In genomic region chr1:158520021-158520420, GRCh38 we compare ENCODE assay signal across 39 cellular contexts. TPM values are rescaled to one million over a fixed set of nuclear protein-coding genes. Genes with fewer than 3 reads are reported as not detected.
"Had no signal": no experiment of that assay in that cellular context is flagged by ENCODE, and none has a peak within 500 bp of the region (broad histone marks: within the 10 kb centered on the region; RNA-seq: fewer than 3 reads in every experiment).

No MANE protein-coding gene starts in this region.

- H3K4me3 Mint-ChIP-seq: activated CD4-positive, alpha-beta memory T cell treated with anti-CD3 and anti-CD28 coated beads, Interleukin-2, amount 10 ng/mL, durations not matched to agents 7 days and 5 days; activated CD4-positive, alpha-beta T cell treated with anti-CD3 and anti-CD28 coated beads for 36 hours; activated CD4-positive, alpha-beta T cell treated with anti-CD3 and anti-CD28 coated beads, Interleukin-2, amount 10 ng/mL, durations not matched to agents 7 days and 5 days; activated CD8-positive, alpha-beta memory T cell treated with anti-CD3 and anti-CD28 coated beads, Interleukin-2, amount 10 ng/mL, durations not matched to agents 7 days and 5 days; activated CD8-positive, alpha-beta T cell treated with anti-CD3 and anti-CD28 coated beads, Interleukin-2, amount 10 ng/mL, durations not matched to agents 7 days and 5 days; activated naive CD4-positive, alpha-beta T cell treated with anti-CD3 and anti-CD28 coated beads, Interleukin-2, amount 10 ng/mL, durations not matched to agents 7 days and 5 days; activated naive CD4-positive, alpha-beta T cell treated with anti-CD3 and anti-CD28 coated beads, Interleukin-2, amount 50 U/mL, for 24 hours; activated naive CD8-positive, alpha-beta T cell; activated naive CD8-positive, alpha-beta T cell treated with anti-CD3 and anti-CD28 coated beads, Interleukin-2, amount 10 ng/mL, durations not matched to agents 7 days and 5 days; activated naive CD8-positive, alpha-beta T cell treated with anti-CD3 and anti-CD28 coated beads, Interleukin-2, amount 50 U/mL, for 24 hours; activated T-cell treated with anti-CD3 and anti-CD28 coated beads, Interleukin-2, amount 50 U/mL, for 24 hours; T-helper 1 cell treated with Interleukin-12 subunit alpha and Interleukin-12 subunit beta and Interleukin-4 antibody, amounts not matched to agents 30 μg/mL and 1 μg/mL, for 36 hours; T-helper 2 cell treated with Interferon-gamma antibody and Interleukin-4, amounts not matched to agents 5 μg/mL and 100 μg/mL, for 36 hours; WTC11 had no signal

- H3K9me3 Mint-ChIP-seq: activated CD4-positive, alpha-beta memory T cell treated with anti-CD3 and anti-CD28 coated beads, Interleukin-2, amount 10 ng/mL, durations not matched to agents 7 days and 5 days; activated CD4-positive, alpha-beta T cell treated with anti-CD3 and anti-CD28 coated beads, Interleukin-2, amount 10 ng/mL, durations not matched to agents 7 days and 5 days; activated naive CD4-positive, alpha-beta T cell treated with anti-CD3 and anti-CD28 coated beads, Interleukin-2, amount 10 ng/mL, durations not matched to agents 7 days and 5 days; activated naive CD4-positive, alpha-beta T cell treated with anti-CD3 and anti-CD28 coated beads, Interleukin-2, amount 50 U/mL, for 24 hours; activated naive CD8-positive, alpha-beta T cell treated with anti-CD3 and anti-CD28 coated beads, Interleukin-2, amount 10 ng/mL, durations not matched to agents 7 days and 5 days; activated naive CD8-positive, alpha-beta T cell treated with anti-CD3 and anti-CD28 coated beads, Interleukin-2, amount 50 U/mL, for 24 hours; activated T-cell treated with anti-CD3 and anti-CD28 coated beads, Interleukin-2, amount 50 U/mL, for 24 hours; activated T-helper 2 cell treated with anti-CD3 and anti-CD28 coated beads, Interferon-gamma antibody, Interleukin-2, Interleukin-4, amounts not matched to agents 10 μg/mL and 5 μg/mL and 100 μg/mL, durations not matched to agents 14 hours and 24 hours and 36 hours; T-helper 2 cell treated with Interferon-gamma antibody and Interleukin-4, amounts not matched to agents 5 μg/mL and 100 μg/mL, for 36 hours had no signal

- H3K27me3 ChIP-seq: body of pancreas, brain microvascular endothelial cell, breast epithelium had no signal

- DNase-seq: activated CD4-positive, alpha-beta memory T cell treated with anti-CD3 and anti-CD28 coated beads, Interleukin-2, amount 10 ng/mL, durations not matched to agents 7 days and 5 days; activated CD4-positive, alpha-beta T cell treated with anti-CD3 and anti-CD28 coated beads for 1 hour; activated CD4-positive, alpha-beta T cell treated with anti-CD3 and anti-CD28 coated beads for 36 hours; activated CD4-positive, alpha-beta T cell treated with anti-CD3 and anti-CD28 coated beads for 48 hours; activated CD4-positive, alpha-beta T cell treated with anti-CD3 and anti-CD28 coated beads, Interleukin-2, amount 10 ng/mL, durations not matched to agents 7 days and 5 days; activated CD4-positive, alpha-beta T cell treated with anti-CD3 and anti-CD28 coated beads, Interleukin-2, amount 50 U/mL, for 48 hours; activated CD4-positive, CD25-positive, alpha-beta regulatory T cell; activated CD8-positive, alpha-beta memory T cell treated with anti-CD3 and anti-CD28 coated beads for 24 hours; activated CD8-positive, alpha-beta memory T cell treated with anti-CD3 and anti-CD28 coated beads, Interleukin-2, amount 10 ng/mL, durations not matched to agents 7 days and 5 days; activated CD8-positive, alpha-beta memory T cell treated with anti-CD3 and anti-CD28 coated beads, Interleukin-2, amount 50 U/mL, for 48 hours; activated CD8-positive, alpha-beta T cell treated with anti-CD3 and anti-CD28 coated beads, Interleukin-2, amount 10 ng/mL, durations not matched to agents 7 days and 5 days; activated effector memory CD4-positive, alpha-beta T cell treated with Interleukin-2 at 50 U/mL for 16 hours; activated gamma-delta T cell; activated naive CD4-positive, alpha-beta T cell treated with anti-CD3 and anti-CD28 coated beads, Interleukin-2, amount 10 ng/mL, durations not matched to agents 7 days and 5 days; activated naive CD4-positive, alpha-beta T cell treated with Interleukin-2 at 50 U/mL for 16 hours; activated naive CD8-positive, alpha-beta T cell treated with anti-CD3 and anti-CD28 coated beads, Interleukin-2, amount 10 ng/mL, durations not matched to agents 7 days and 5 days; activated naive CD8-positive, alpha-beta T cell treated with anti-CD3 and anti-CD28 coated beads, Interleukin-2, amount 50 U/mL, for 24 hours; activated T-cell treated with anti-CD3 and anti-CD28 coated beads, Interleukin-2, amount 50 U/mL, for 24 hours; activated T-cell treated with anti-CD3 and anti-CD28 coated beads, Interleukin-2, amount 50 U/mL, for 48 hours; amniotic stem cell; aorta; body of pancreas; brain microvascular endothelial cell; central memory CD4-positive, alpha-beta T cell; T-helper 1 cell; T-helper 2 cell; T-helper 9 cell; WERI-Rb-1 had no signal

- H3K4me1 ChIP-seq: body of pancreas, breast epithelium had no signal

- H3K27ac Mint-ChIP-seq: activated CD4-positive, alpha-beta memory T cell treated with anti-CD3 and anti-CD28 coated beads, Interleukin-2, amount 10 ng/mL, durations not matched to agents 7 days and 5 days; activated CD4-positive, alpha-beta T cell treated with anti-CD3 and anti-CD28 coated beads for 36 hours; activated CD4-positive, alpha-beta T cell treated with anti-CD3 and anti-CD28 coated beads, Interleukin-2, amount 10 ng/mL, durations not matched to agents 7 days and 5 days; activated CD8-positive, alpha-beta memory T cell treated with anti-CD3 and anti-CD28 coated beads, Interleukin-2, amount 10 ng/mL, durations not matched to agents 7 days and 5 days; activated CD8-positive, alpha-beta T cell treated with anti-CD3 and anti-CD28 coated beads, Interleukin-2, amount 10 ng/mL, durations not matched to agents 7 days and 5 days; activated naive CD4-positive, alpha-beta T cell treated with anti-CD3 and anti-CD28 coated beads, Interleukin-2, amount 10 ng/mL, durations not matched to agents 7 days and 5 days; activated naive CD4-positive, alpha-beta T cell treated with anti-CD3 and anti-CD28 coated beads, Interleukin-2, amount 50 U/mL, for 24 hours; activated naive CD8-positive, alpha-beta T cell; activated naive CD8-positive, alpha-beta T cell treated with anti-CD3 and anti-CD28 coated beads, Interleukin-2, amount 10 ng/mL, durations not matched to agents 7 days and 5 days; activated naive CD8-positive, alpha-beta T cell treated with anti-CD3 and anti-CD28 coated beads, Interleukin-2, amount 50 U/mL, for 24 hours; activated T-cell treated with anti-CD3 and anti-CD28 coated beads, Interleukin-2, amount 50 U/mL, for 24 hours; activated T-helper 2 cell treated with anti-CD3 and anti-CD28 coated beads, Interferon-gamma antibody, Interleukin-2, Interleukin-4, amounts not matched to agents 10 μg/mL and 5 μg/mL and 100 μg/mL, durations not matched to agents 14 hours and 24 hours and 36 hours; T-helper 1 cell treated with Interleukin-12 subunit alpha and Interleukin-12 subunit beta and Interleukin-4 antibody, amounts not matched to agents 30 μg/mL and 1 μg/mL, for 36 hours; T-helper 2 cell treated with Interferon-gamma antibody and Interleukin-4, amounts not matched to agents 5 μg/mL and 100 μg/mL, for 36 hours; WTC11 had no signal

- H3K4me3 ChIP-seq: body of pancreas, breast epithelium had no signal

- H3K9me3 ChIP-seq: body of pancreas had no signal

- H3K27ac ChIP-seq: body of pancreas, brain microvascular endothelial cell, breast epithelium, WERI-Rb-1 had no signal

- H3K36me3 ChIP-seq: brain microvascular endothelial cell, breast epithelium, WERI-Rb-1 had no signal

- H3K4me1 Mint-ChIP-seq: activated CD4-positive, alpha-beta memory T cell treated with anti-CD3 and anti-CD28 coated beads, Interleukin-2, amount 10 ng/mL, durations not matched to agents 7 days and 5 days; activated CD4-positive, alpha-beta T cell treated with anti-CD3 and anti-CD28 coated beads for 36 hours; activated CD4-positive, alpha-beta T cell treated with anti-CD3 and anti-CD28 coated beads, Interleukin-2, amount 10 ng/mL, durations not matched to agents 7 days and 5 days; activated CD8-positive, alpha-beta memory T cell treated with anti-CD3 and anti-CD28 coated beads, Interleukin-2, amount 10 ng/mL, durations not matched to agents 7 days and 5 days; activated naive CD4-positive, alpha-beta T cell treated with anti-CD3 and anti-CD28 coated beads, Interleukin-2, amount 10 ng/mL, durations not matched to agents 7 days and 5 days; activated naive CD4-positive, alpha-beta T cell treated with anti-CD3 and anti-CD28 coated beads, Interleukin-2, amount 50 U/mL, for 24 hours; activated naive CD8-positive, alpha-beta T cell treated with anti-CD3 and anti-CD28 coated beads, Interleukin-2, amount 10 ng/mL, durations not matched to agents 7 days and 5 days; activated naive CD8-positive, alpha-beta T cell treated with anti-CD3 and anti-CD28 coated beads, Interleukin-2, amount 50 U/mL, for 24 hours had no signal

- H3K36me3 Mint-ChIP-seq: activated CD8-positive, alpha-beta memory T cell treated with anti-CD3 and anti-CD28 coated beads, Interleukin-2, amount 10 ng/mL, durations not matched to agents 7 days and 5 days; activated naive CD4-positive, alpha-beta T cell treated with anti-CD3 and anti-CD28 coated beads, Interleukin-2, amount 10 ng/mL, durations not matched to agents 7 days and 5 days; activated naive CD4-positive, alpha-beta T cell treated with anti-CD3 and anti-CD28 coated beads, Interleukin-2, amount 50 U/mL, for 24 hours; activated naive CD8-positive, alpha-beta T cell; activated naive CD8-positive, alpha-beta T cell treated with anti-CD3 and anti-CD28 coated beads, Interleukin-2, amount 10 ng/mL, durations not matched to agents 7 days and 5 days had no signal

RNA-seq across cellular contexts. Expression of gene OR6Y1, which starts 34.2 kb away (rescaled TPM):
- total RNA-seq: activated CD4-positive, alpha-beta memory T cell treated with anti-CD3 and anti-CD28 coated beads, Interleukin-2, amount 10 ng/mL, durations not matched to agents 7 days and 5 days; activated CD4-positive, alpha-beta T cell treated with anti-CD3 and anti-CD28 coated beads for 36 hours; activated CD4-positive, alpha-beta T cell treated with anti-CD3 and anti-CD28 coated beads, Interleukin-2, amount 10 ng/mL, durations not matched to agents 7 days and 5 days; activated CD8-positive, alpha-beta memory T cell treated with anti-CD3 and anti-CD28 coated beads, Interleukin-2, amount 10 ng/mL, durations not matched to agents 7 days and 5 days; activated CD8-positive, alpha-beta T cell treated with anti-CD3 and anti-CD28 coated beads, Interleukin-2, amount 10 ng/mL, durations not matched to agents 7 days and 5 days; activated naive CD8-positive, alpha-beta T cell treated with anti-CD3 and anti-CD28 coated beads, Interleukin-2, amount 10 ng/mL, durations not matched to agents 7 days and 5 days; activated T-helper 2 cell treated with anti-CD3 and anti-CD28 coated beads, Interferon-gamma antibody, Interleukin-2, Interleukin-4, amounts not matched to agents 10 μg/mL and 5 μg/mL and 100 μg/mL, durations not matched to agents 14 hours and 24 hours and 36 hours; aorta; astrocyte; body of pancreas; breast epithelium; cardiac septum; cerebellum; WTC11 had no signal
- polyA plus RNA-seq: adipose tissue had no signal

RNA-seq across cellular contexts. Expression of gene OR10R2, which starts 48.0 kb away (rescaled TPM):
- total RNA-seq: activated CD4-positive, alpha-beta memory T cell treated with anti-CD3 and anti-CD28 coated beads, Interleukin-2, amount 10 ng/mL, durations not matched to agents 7 days and 5 days; activated CD4-positive, alpha-beta T cell treated with anti-CD3 and anti-CD28 coated beads for 36 hours; activated CD4-positive, alpha-beta T cell treated with anti-CD3 and anti-CD28 coated beads, Interleukin-2, amount 10 ng/mL, durations not matched to agents 7 days and 5 days; activated CD8-positive, alpha-beta memory T cell treated with anti-CD3 and anti-CD28 coated beads, Interleukin-2, amount 10 ng/mL, durations not matched to agents 7 days and 5 days; activated CD8-positive, alpha-beta T cell treated with anti-CD3 and anti-CD28 coated beads, Interleukin-2, amount 10 ng/mL, durations not matched to agents 7 days and 5 days; activated naive CD8-positive, alpha-beta T cell treated with anti-CD3 and anti-CD28 coated beads, Interleukin-2, amount 10 ng/mL, durations not matched to agents 7 days and 5 days; activated T-helper 2 cell treated with anti-CD3 and anti-CD28 coated beads, Interferon-gamma antibody, Interleukin-2, Interleukin-4, amounts not matched to agents 10 μg/mL and 5 μg/mL and 100 μg/mL, durations not matched to agents 14 hours and 24 hours and 36 hours; aorta; astrocyte; body of pancreas; breast epithelium; cardiac septum; cerebellum; WTC11 had no signal
- polyA plus RNA-seq: adipose tissue, aorta had no signal

RNA-seq across cellular contexts. Expression of gene OR6P1, which starts 50.4 kb away (rescaled TPM):
- total RNA-seq: activated CD4-positive, alpha-beta memory T cell treated with anti-CD3 and anti-CD28 coated beads, Interleukin-2, amount 10 ng/mL, durations not matched to agents 7 days and 5 days; activated CD4-positive, alpha-beta T cell treated with anti-CD3 and anti-CD28 coated beads for 36 hours; activated CD4-positive, alpha-beta T cell treated with anti-CD3 and anti-CD28 coated beads, Interleukin-2, amount 10 ng/mL, durations not matched to agents 7 days and 5 days; activated CD8-positive, alpha-beta memory T cell treated with anti-CD3 and anti-CD28 coated beads, Interleukin-2, amount 10 ng/mL, durations not matched to agents 7 days and 5 days; activated CD8-positive, alpha-beta T cell treated with anti-CD3 and anti-CD28 coated beads, Interleukin-2, amount 10 ng/mL, durations not matched to agents 7 days and 5 days; activated naive CD8-positive, alpha-beta T cell treated with anti-CD3 and anti-CD28 coated beads, Interleukin-2, amount 10 ng/mL, durations not matched to agents 7 days and 5 days; activated T-helper 2 cell treated with anti-CD3 and anti-CD28 coated beads, Interferon-gamma antibody, Interleukin-2, Interleukin-4, amounts not matched to agents 10 μg/mL and 5 μg/mL and 100 μg/mL, durations not matched to agents 14 hours and 24 hours and 36 hours; aorta; astrocyte; body of pancreas; breast epithelium; cardiac septum; cerebellum; WTC11 had no signal
- polyA plus RNA-seq: adipose tissue had no signal

RNA-seq across cellular contexts. Expression of gene OR10K1, which starts 58.4 kb away (rescaled TPM):
- total RNA-seq: activated CD4-positive, alpha-beta memory T cell treated with anti-CD3 and anti-CD28 coated beads, Interleukin-2, amount 10 ng/mL, durations not matched to agents 7 days and 5 days; activated CD4-positive, alpha-beta T cell treated with anti-CD3 and anti-CD28 coated beads for 36 hours; activated CD4-positive, alpha-beta T cell treated with anti-CD3 and anti-CD28 coated beads, Interleukin-2, amount 10 ng/mL, durations not matched to agents 7 days and 5 days; activated CD8-positive, alpha-beta memory T cell treated with anti-CD3 and anti-CD28 coated beads, Interleukin-2, amount 10 ng/mL, durations not matched to agents 7 days and 5 days; activated CD8-positive, alpha-beta T cell treated with anti-CD3 and anti-CD28 coated beads, Interleukin-2, amount 10 ng/mL, durations not matched to agents 7 days and 5 days; activated naive CD8-positive, alpha-beta T cell treated with anti-CD3 and anti-CD28 coated beads, Interleukin-2, amount 10 ng/mL, durations not matched to agents 7 days and 5 days; activated T-helper 2 cell treated with anti-CD3 and anti-CD28 coated beads, Interferon-gamma antibody, Interleukin-2, Interleukin-4, amounts not matched to agents 10 μg/mL and 5 μg/mL and 100 μg/mL, durations not matched to agents 14 hours and 24 hours and 36 hours; astrocyte; body of pancreas; breast epithelium; cardiac septum; cerebellum; WTC11 had no signal
- polyA plus RNA-seq: aorta had no signal

RNA-seq across cellular contexts. Expression of gene OR10X1, which starts 59.7 kb away (rescaled TPM):
- total RNA-seq: activated CD4-positive, alpha-beta memory T cell treated with anti-CD3 and anti-CD28 coated beads, Interleukin-2, amount 10 ng/mL, durations not matched to agents 7 days and 5 days; activated CD4-positive, alpha-beta T cell treated with anti-CD3 and anti-CD28 coated beads for 36 hours; activated CD4-positive, alpha-beta T cell treated with anti-CD3 and anti-CD28 coated beads, Interleukin-2, amount 10 ng/mL, durations not matched to agents 7 days and 5 days; activated CD8-positive, alpha-beta memory T cell treated with anti-CD3 and anti-CD28 coated beads, Interleukin-2, amount 10 ng/mL, durations not matched to agents 7 days and 5 days; activated CD8-positive, alpha-beta T cell treated with anti-CD3 and anti-CD28 coated beads, Interleukin-2, amount 10 ng/mL, durations not matched to agents 7 days and 5 days; activated naive CD8-positive, alpha-beta T cell treated with anti-CD3 and anti-CD28 coated beads, Interleukin-2, amount 10 ng/mL, durations not matched to agents 7 days and 5 days; activated T-helper 2 cell treated with anti-CD3 and anti-CD28 coated beads, Interferon-gamma antibody, Interleukin-2, Interleukin-4, amounts not matched to agents 10 μg/mL and 5 μg/mL and 100 μg/mL, durations not matched to agents 14 hours and 24 hours and 36 hours; aorta; astrocyte; body of pancreas; breast epithelium; cardiac septum; cerebellum; WTC11 had no signal
- polyA plus RNA-seq: adipose tissue, aorta had no signal
